Comparison of ENCODE assay signal across 26 cellular contexts in the genomic region with DNA sequence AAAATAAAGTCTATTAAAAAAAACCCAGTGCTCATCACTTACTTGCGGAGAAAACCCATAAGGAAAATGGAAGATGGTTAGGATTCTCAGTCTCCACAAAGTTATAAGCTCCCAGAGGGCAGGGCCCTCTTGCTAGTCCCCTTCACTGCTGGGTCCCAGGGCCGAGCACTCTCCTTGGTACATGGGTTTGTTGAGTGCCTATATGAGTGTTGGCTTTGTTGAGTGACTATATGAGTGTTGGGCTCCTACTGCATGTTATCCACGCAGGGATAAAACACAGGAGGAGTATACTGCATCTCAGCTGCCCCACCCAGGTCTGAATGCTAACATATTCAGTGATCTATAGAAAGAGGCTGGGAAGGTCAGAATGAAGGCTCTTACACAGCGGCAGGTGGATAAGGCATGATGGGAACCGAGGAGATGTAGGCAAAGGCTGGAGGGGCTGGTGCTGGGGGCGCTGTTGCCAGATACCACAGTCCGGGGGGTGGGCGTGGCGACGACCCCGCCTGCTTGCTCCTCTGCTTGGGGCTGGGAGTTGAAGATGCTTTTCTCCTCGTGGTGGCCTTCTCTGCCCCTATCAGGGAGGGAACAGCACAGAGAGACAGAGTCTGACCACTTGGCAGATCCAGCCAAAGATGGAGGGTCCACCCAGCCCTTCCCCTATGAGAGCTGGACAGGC. TPM values are rescaled to one million over a fixed set of nuclear protein-coding genes. Genes with fewer than 3 reads are reported as not detected.
DNase-seq lines count a peak whose midpoint lies in the region; ATAC-seq and TF ChIP-seq lines count a peak whose summit lies in the region.
"Had no signal": no experiment of that assay in that cellular context is flagged by ENCODE, and none has a peak within 500 bp of the region (broad histone marks: within the 10 kb centered on the region; RNA-seq: fewer than 3 reads in every experiment).

No MANE protein-coding gene starts in this region.

- TF ChIP-seq CTCF in HL-60 (IDR thresholded peaks at IDR 0.05; ENCODE audit: insufficient read depth, low read length) (no peak), natural killer cell (IDR thresholded peaks at IDR 0.05) (no peak), neural progenitor cell (IDR thresholded peaks at IDR 0.05) (no peak)

- DNase-seq in CD4-positive, alpha-beta memory T cell, result no peak
- DNase-seq in HL-60 (ENCODE audit: low read depth in 1 of 2, low spot score in 1 of 2), result no peak
- no peak for DNase-seq in activated naive CD8-positive, alpha-beta T cell treated with anti-CD3 and anti-CD28 coated beads, Interleukin-2, amount 10 ng/mL, durations not matched to agents 7 days and 5 days
- DNase-seq in natural killer cell, result no peak
- DNase-seq in neural progenitor cell (ENCODE audit: low spot score), result no peak
- DNase-seq in LoVo (ENCODE audit: low spot score), result no peak
- DNase-seq: activated CD4-positive, alpha-beta T cell treated with anti-CD3 and anti-CD28 coated beads, Interleukin-2, amount 50 U/mL, for 1 hour; activated T-cell treated with anti-CD3 and anti-CD28 coated beads, Interleukin-2, amount 50 U/mL, for 4 hours; anterior cingulate cortex; central memory CD4-positive, alpha-beta T cell; effector CD8-positive, alpha-beta T cell; EL; left lung; NCI-H1092 treated with DMSO at 0.1 percent for 48 hours; NCI-H2081; occipital lobe had no signal

- no peaks in the 10 kb centered on the region for H3F3A ChIP-seq in neural progenitor cell (ENCODE audit: low read depth)

- H3K36me3 Mint-ChIP-seq in CD4-positive, alpha-beta memory T cell, result peaks cover 84 to 94% of the 10 kb centered on the region in 2 donors
- peaks cover 52% of the 10 kb centered on the region for H3K36me3 Mint-ChIP-seq in activated naive CD8-positive, alpha-beta T cell treated with anti-CD3 and anti-CD28 coated beads, Interleukin-2, amount 10 ng/mL, durations not matched to agents 7 days and 5 days
- H3K36me3 Mint-ChIP-seq in natural killer cell, result peaks cover 38% of the 10 kb centered on the region
- H3K36me3 Mint-ChIP-seq in neural progenitor cell, result peaks cover 7% of the 10 kb centered on the region

- H3K27ac ChIP-seq in CD4-positive, alpha-beta memory T cell (ENCODE audit: low read depth, low read length), result no peak overlapping the region
- H3K27ac ChIP-seq in HL-60 (replicated peaks), result peak overlapping the region; percentile 12
- H3K27ac ChIP-seq in neural progenitor cell, result no peak overlapping the region
- H3K27ac ChIP-seq: right atrium auricular region, tibial nerve had no signal

- H3K4me3 ChIP-seq in CD4-positive, alpha-beta memory T cell (ENCODE audit: low read length in 2 of 2), result no peak overlapping the region
- no peak overlapping the region for H3K4me3 ChIP-seq in HL-60 (replicated peaks; ENCODE audit: insufficient read depth, low read length)
- no peak overlapping the region for H3K4me3 ChIP-seq in neural progenitor cell
- H3K4me3 ChIP-seq: left lung, right atrium auricular region, tibial nerve had no signal

- H3K4me3 Mint-ChIP-seq in CD4-positive, alpha-beta memory T cell, result no peak overlapping the region
- H3K4me3 Mint-ChIP-seq in activated naive CD8-positive, alpha-beta T cell treated with anti-CD3 and anti-CD28 coated beads, Interleukin-2, amount 10 ng/mL, durations not matched to agents 7 days and 5 days, result no peak overlapping the region
- H3K4me3 Mint-ChIP-seq in natural killer cell (no peak overlapping the region), neural progenitor cell (no peak overlapping the region)
- H3K4me3 Mint-ChIP-seq: activated T-cell treated with anti-CD3 and anti-CD28 coated beads, Interleukin-2, amount 50 U/mL, for 4 hours had no signal

- H3K4me2 ChIP-seq in neural progenitor cell, result no peak overlapping the region

- ATAC-seq in activated naive CD8-positive, alpha-beta T cell treated with anti-CD3 and anti-CD28 coated beads, Interleukin-2, amount 10 ng/mL, durations not matched to agents 7 days and 5 days (ENCODE audit: low read depth), result no peak
- ATAC-seq in natural killer cell (no peak), GM18867 (IDR thresholded peaks at IDR 0.05; ENCODE audit: unreplicated experiment) (no peak)
- ATAC-seq: activated T-cell treated with anti-CD3 and anti-CD28 coated beads, Interleukin-2, amount 50 U/mL, for 4 hours; SK-N-SH treated with all-trans-retinoic acid at 6 μM for 48 hours had no signal

- CTCF ChIA-PET in CD4-positive, alpha-beta memory T cell (lab: Charles Lee; ENCODE audit: partially characterized antibody), result interaction anchor here (0.7 to 6.9 kb wide), 6 partner anchors 37 to 66 kb away, joined by 3 to 55 read pairs (median 9); partner anchors contain the start of gene AKNA

- intact Hi-C loops in CD4-positive, alpha-beta memory T cell (cut with micrococcal nuclease), result loop anchor here (10.0 kb wide), 1 partner anchor 254 kb away; no protein-coding TSS in a partner anchor
- intact Hi-C loops in natural killer cell (cut with micrococcal nuclease), result no loop called here

- no peaks in the 10 kb centered on the region for H3K9me3 Mint-ChIP-seq in CD4-positive, alpha-beta memory T cell
- no peaks in the 10 kb centered on the region for H3K9me3 Mint-ChIP-seq in activated naive CD8-positive, alpha-beta T cell treated with anti-CD3 and anti-CD28 coated beads, Interleukin-2, amount 10 ng/mL, durations not matched to agents 7 days and 5 days
- H3K9me3 Mint-ChIP-seq in natural killer cell (no peaks in the 10 kb centered on the region), neural progenitor cell (no peaks in the 10 kb centered on the region)
- H3K9me3 Mint-ChIP-seq: activated T-cell treated with anti-CD3 and anti-CD28 coated beads, Interleukin-2, amount 50 U/mL, for 4 hours had no signal

- POLR2A ChIA-PET in CD4-positive, alpha-beta memory T cell (lab: Charles Lee; ENCODE audit: partially characterized antibody), result interaction anchor here (1.1 to 37.6 kb wide), 5 partner anchors 13 to 250 kb away, joined by 4 to 1614 read pairs (median 6); partner anchors contain the start of gene AKNA
- POLR2A ChIA-PET in activated naive CD8-positive, alpha-beta T cell treated with anti-CD3 and anti-CD28 coated beads, Interleukin-2, amount 10 ng/mL, durations not matched to agents 7 days and 5 days (lab: Charles Lee), result interaction anchor here (1.0 to 11.4 kb wide), 3 partner anchors 22 to 46 kb away, joined by 3 to 104 read pairs (median 6); partner anchors contain the start of gene AKNA

- no peaks in the 10 kb centered on the region for H3K79me2 ChIP-seq in neural progenitor cell (ENCODE audit: low read depth)

- H2AFZ ChIP-seq in neural progenitor cell (replicated peaks), result no peak overlapping the region

- no peaks in the 10 kb centered on the region for H3K4me1 ChIP-seq in CD4-positive, alpha-beta memory T cell (ENCODE audit: insufficient read depth, low read length)
- H3K4me1 ChIP-seq in neural progenitor cell, result no peaks in the 10 kb centered on the region
- H3K4me1 ChIP-seq: right atrium auricular region, tibial nerve had no signal

- peaks cover 92% of the 10 kb centered on the region for H3K36me3 ChIP-seq in CD4-positive, alpha-beta memory T cell (ENCODE audit: insufficient read depth, low read length)
- no peaks in the 10 kb centered on the region for H3K36me3 ChIP-seq in neural progenitor cell

- no peak overlapping the region for H3K9ac ChIP-seq in neural progenitor cell

- H3K4me1 Mint-ChIP-seq in CD4-positive, alpha-beta memory T cell, result peaks cover 9 to 31% (median 14%) of the 10 kb centered on the region in 4 donors
- peaks cover 20% of the 10 kb centered on the region for H3K4me1 Mint-ChIP-seq in activated naive CD8-positive, alpha-beta T cell treated with anti-CD3 and anti-CD28 coated beads, Interleukin-2, amount 10 ng/mL, durations not matched to agents 7 days and 5 days
- peaks cover 31 to 51% of the 10 kb centered on the region in 2 donors for H3K4me1 Mint-ChIP-seq in natural killer cell
- H3K4me1 Mint-ChIP-seq in neural progenitor cell, result no peaks in the 10 kb centered on the region

- H3K27ac Mint-ChIP-seq in CD4-positive, alpha-beta memory T cell, result peak overlapping the region in 5 of 7 donors; percentile 10 to 59 (median 19)
- peak overlapping the region; percentile 27 for H3K27ac Mint-ChIP-seq in activated naive CD8-positive, alpha-beta T cell treated with anti-CD3 and anti-CD28 coated beads, Interleukin-2, amount 10 ng/mL, durations not matched to agents 7 days and 5 days
- H3K27ac Mint-ChIP-seq in natural killer cell (peak overlapping the region; percentile 84 to 88), neural progenitor cell (no peak overlapping the region)

- no peaks in the 10 kb centered on the region for H3K27me3 Mint-ChIP-seq in CD4-positive, alpha-beta memory T cell
- no peaks in the 10 kb centered on the region for H3K27me3 Mint-ChIP-seq in activated naive CD8-positive, alpha-beta T cell treated with anti-CD3 and anti-CD28 coated beads, Interleukin-2, amount 10 ng/mL, durations not matched to agents 7 days and 5 days
- H3K27me3 Mint-ChIP-seq in natural killer cell (ENCODE audit: low read depth in 2 of 2) (no peaks in the 10 kb centered on the region), neural progenitor cell (ENCODE audit: insufficient read depth, low read depth) (peaks cover 4% of the 10 kb centered on the region)

- H4K20me1 ChIP-seq in neural progenitor cell (ENCODE audit: low read depth), result no peaks in the 10 kb centered on the region

- H3K9me3 ChIP-seq in CD4-positive, alpha-beta memory T cell (ENCODE audit: control insufficient read depth in 1 of 2, low read length in 2 of 2), result no peaks in the 10 kb centered on the region
- no peaks in the 10 kb centered on the region for H3K9me3 ChIP-seq in neural progenitor cell (ENCODE audit: low read depth)
- H3K9me3 ChIP-seq: left lung, right atrium auricular region, tibial nerve had no signal

- no peaks in the 10 kb centered on the region for H3K27me3 ChIP-seq in CD4-positive, alpha-beta memory T cell (ENCODE audit: insufficient read depth, low read length)
- H3K27me3 ChIP-seq in HL-60 (ENCODE audit: insufficient read depth, poor library complexity, severe bottlenecking) (no peaks in the 10 kb centered on the region), neural progenitor cell (no peaks in the 10 kb centered on the region)
- H3K27me3 ChIP-seq: left lung, right atrium auricular region, tibial nerve had no signal

RNA-seq across cellular contexts. Expression of gene ORM2, which starts 11.6 kb away (rescaled TPM):
- total RNA-seq in CD4-positive, alpha-beta memory T cell, result not detected
- not detected for polyA plus RNA-seq in CD4-positive, alpha-beta memory T cell
- total RNA-seq in activated naive CD8-positive, alpha-beta T cell treated with anti-CD3 and anti-CD28 coated beads, Interleukin-2, amount 10 ng/mL, durations not matched to agents 7 days and 5 days, result not detected
- total RNA-seq in natural killer cell, result not detected
- 0.43 TPM in 1 of 2 replicates, not detected in the other for total RNA-seq in neural progenitor cell (ENCODE audit: low replicate concordance)
- total RNA-seq: glomerular endothelial cell, H1, HT1080, LHCN-M2, NCI-H460, occipital lobe, right atrium auricular region, RPMI7951, tibial nerve had no signal

RNA-seq across cellular contexts. Expression of gene ORM1, which starts 18.4 kb away (rescaled TPM):
- not detected for total RNA-seq in CD4-positive, alpha-beta memory T cell
- polyA plus RNA-seq in CD4-positive, alpha-beta memory T cell, result not detected
- not detected for total RNA-seq in activated naive CD8-positive, alpha-beta T cell treated with anti-CD3 and anti-CD28 coated beads, Interleukin-2, amount 10 ng/mL, durations not matched to agents 7 days and 5 days
- total RNA-seq in natural killer cell, result under 1 TPM in 1 of 3 donors, not detected in 2; 1.00 TPM
- total RNA-seq in neural progenitor cell (ENCODE audit: low replicate concordance), result 1.5 TPM in 1 of 2 replicates, not detected in the other
- total RNA-seq: glomerular endothelial cell, H1, HT1080, LHCN-M2, NCI-H460, occipital lobe, right atrium auricular region, RPMI7951, tibial nerve had no signal

RNA-seq across cellular contexts. Expression of gene AKNA, which starts 46.5 kb away (rescaled TPM):
- total RNA-seq in CD4-positive, alpha-beta memory T cell, result 100 to 1,000 TPM; 374 to 375 TPM
- polyA plus RNA-seq in CD4-positive, alpha-beta memory T cell, result 10 to 100 TPM in 1 of 2 donors, 1 to 10 TPM in 1; 1.9 to 35.6 TPM
- 100 to 1,000 TPM; 482 to 492 TPM for total RNA-seq in activated naive CD8-positive, alpha-beta T cell treated with anti-CD3 and anti-CD28 coated beads, Interleukin-2, amount 10 ng/mL, durations not matched to agents 7 days and 5 days
- total RNA-seq in natural killer cell (100 to 1,000 TPM; 577 to 743 (median 676) TPM), neural progenitor cell (ENCODE audit: low replicate concordance) (11.4 and 13.4 TPM in 2 replicates)

Comparison
In these comparisons a context has a peak if more than half of its experiments do, and no peak if none do; other contexts are left out.
1. RNA of gene AKNA, which starts 46.5 kb away (total RNA-seq): 577 to 743 TPM in natural killer cell, 482 to 492 TPM in activated naive CD8-positive, alpha-beta T cell treated with anti-CD3 and anti-CD28 coated beads, Interleukin-2, amount 10 ng/mL, durations not matched to agents 7 days and 5 days and 374 to 375 TPM in CD4-positive, alpha-beta memory T cell; 11.4 to 13.4 TPM in neural progenitor cell; every median in the first group is over 10 times any median in the second.